Comparison of ENCODE assay signal across 1 cellular context in genomic region chr1:52041551-52042185, GRCh38.
TF ChIP-seq lines count a peak whose summit lies in the region.

No MANE protein-coding gene starts in this region.

TF ChIP-seq in K562, 482 proteins besides CTCF, POLR2A, EP300 and RAD21:
- TF ChIP-seq ZBTB40 (IDR thresholded peaks at IDR 0.05) (no peak), ZBTB40 (CRISPR knock-in tag; IDR thresholded peaks at IDR 0.05) (no peak), ZFP30 (CRISPR knock-in tag; IDR thresholded peaks at IDR 0.05; ENCODE audit: borderline replicate concordance) (no peak), ZNF57 (CRISPR knock-in tag; IDR thresholded peaks at IDR 0.05) (no peak), RBM25 (IDR thresholded peaks at IDR 0.05; ENCODE audit: low read depth, low read length, severe bottlenecking) (peak; percentile 15), BCOR (IDR thresholded peaks at IDR 0.05) (peak; percentile 52; the same call in 1 of the 2 replicates), NBN (IDR thresholded peaks at IDR 0.05; ENCODE audit: low read depth) (no peak), RFX7 (CRISPR knock-in tag; IDR thresholded peaks at IDR 0.05) (no peak)
